In the genomic region with DNA sequence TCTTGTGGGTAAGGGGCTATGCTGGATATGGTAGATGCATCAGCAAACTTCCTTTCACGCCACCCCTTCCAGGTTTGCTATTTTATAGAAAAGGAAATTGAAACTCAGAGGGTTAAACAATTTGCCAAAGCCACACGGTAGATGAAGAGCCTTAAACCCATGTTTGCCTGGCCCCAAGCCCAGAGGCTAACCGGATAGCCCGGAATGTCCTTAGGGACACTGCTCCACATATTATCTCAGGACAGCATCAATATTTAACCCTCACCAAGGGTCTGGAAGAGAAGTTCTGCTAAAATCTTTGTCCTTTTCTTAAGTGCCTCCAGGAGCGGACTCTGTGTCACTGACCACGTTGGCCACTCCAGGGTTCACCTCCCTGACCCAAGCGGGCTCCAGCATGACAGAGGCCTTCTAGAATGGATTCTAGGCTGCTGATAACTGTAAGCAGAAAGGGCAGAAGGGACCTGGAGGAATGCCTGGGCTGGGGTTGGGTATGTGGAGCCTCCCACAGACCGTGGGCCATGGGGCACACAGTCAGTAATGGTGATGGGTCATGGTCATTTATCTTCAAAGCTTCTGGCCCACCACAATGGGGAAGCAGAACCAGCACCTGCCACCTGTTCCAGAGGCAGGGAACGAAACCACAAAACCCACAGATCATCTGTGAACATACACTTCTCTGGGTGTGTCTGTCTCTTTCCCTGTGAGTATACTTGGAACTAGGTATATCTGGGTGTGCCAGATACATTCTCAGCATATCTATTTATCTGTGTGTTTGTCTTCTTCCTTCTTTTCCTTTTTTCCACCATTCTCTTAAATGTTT, we compare ENCODE assay signal across 1 cellular context.
TF ChIP-seq lines count a peak whose summit lies in the region.

No MANE protein-coding gene starts in this region.

TF ChIP-seq in K562, 482 proteins besides CTCF, POLR2A, EP300 and RAD21 (continued from another document and continues in another):
- TF ChIP-seq CBX5 (IDR thresholded peaks at IDR 0.05; ENCODE audit: borderline replicate concordance, low read depth), result no peak
- no peak for TF ChIP-seq COPS2 (conservative IDR thresholded peaks at IDR 0.05)
- TF ChIP-seq THRB (CRISPR knock-in tag; conservative IDR thresholded peaks at IDR 0.05), result no peak
- TF ChIP-seq, protein P1, sequence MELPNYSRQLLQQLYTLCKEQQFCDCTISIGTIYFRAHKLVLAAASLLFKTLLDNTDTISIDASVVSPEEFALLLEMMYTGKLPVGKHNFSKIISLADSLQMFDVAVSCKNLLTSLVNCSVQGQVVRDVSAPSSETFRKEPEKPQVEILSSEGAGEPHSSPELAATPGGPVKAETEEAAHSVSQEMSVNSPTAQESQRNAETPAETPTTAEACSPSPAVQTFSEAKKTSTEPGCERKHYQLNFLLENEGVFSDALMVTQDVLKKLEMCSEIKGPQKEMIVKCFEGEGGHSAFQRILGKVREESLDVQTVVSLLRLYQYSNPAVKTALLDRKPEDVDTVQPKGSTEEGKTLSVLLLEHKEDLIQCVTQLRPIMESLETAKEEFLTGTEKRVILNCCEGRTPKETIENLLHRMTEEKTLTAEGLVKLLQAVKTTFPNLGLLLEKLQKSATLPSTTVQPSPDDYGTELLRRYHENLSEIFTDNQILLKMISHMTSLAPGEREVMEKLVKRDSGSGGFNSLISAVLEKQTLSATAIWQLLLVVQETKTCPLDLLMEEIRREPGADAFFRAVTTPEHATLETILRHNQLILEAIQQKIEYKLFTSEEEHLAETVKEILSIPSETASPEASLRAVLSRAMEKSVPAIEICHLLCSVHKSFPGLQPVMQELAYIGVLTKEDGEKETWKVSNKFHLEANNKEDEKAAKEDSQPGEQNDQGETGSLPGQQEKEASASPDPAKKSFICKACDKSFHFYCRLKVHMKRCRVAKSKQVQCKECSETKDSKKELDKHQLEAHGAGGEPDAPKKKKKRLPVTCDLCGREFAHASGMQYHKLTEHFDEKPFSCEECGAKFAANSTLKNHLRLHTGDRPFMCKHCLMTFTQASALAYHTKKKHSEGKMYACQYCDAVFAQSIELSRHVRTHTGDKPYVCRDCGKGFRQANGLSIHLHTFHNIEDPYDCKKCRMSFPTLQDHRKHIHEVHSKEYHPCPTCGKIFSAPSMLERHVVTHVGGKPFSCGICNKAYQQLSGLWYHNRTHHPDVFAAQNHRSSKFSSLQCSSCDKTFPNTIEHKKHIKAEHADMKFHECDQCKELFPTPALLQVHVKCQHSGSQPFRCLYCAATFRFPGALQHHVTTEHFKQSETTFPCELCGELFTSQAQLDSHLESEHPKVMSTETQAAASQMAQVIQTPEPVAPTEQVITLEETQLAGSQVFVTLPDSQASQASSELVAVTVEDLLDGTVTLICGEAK (IDR thresholded peaks at IDR 0.05), result no peak
- TF ChIP-seq, protein P1 (CRISPR knock-in tag; IDR thresholded peaks at IDR 0.05), result no peak
- TF ChIP-seq NONO (IDR thresholded peaks at IDR 0.05; ENCODE audit: low read depth in 2 of 2, low read length in 1 of 2), result no peak; a peak in 1 of 4 replicates
- TF ChIP-seq, protein P2, sequence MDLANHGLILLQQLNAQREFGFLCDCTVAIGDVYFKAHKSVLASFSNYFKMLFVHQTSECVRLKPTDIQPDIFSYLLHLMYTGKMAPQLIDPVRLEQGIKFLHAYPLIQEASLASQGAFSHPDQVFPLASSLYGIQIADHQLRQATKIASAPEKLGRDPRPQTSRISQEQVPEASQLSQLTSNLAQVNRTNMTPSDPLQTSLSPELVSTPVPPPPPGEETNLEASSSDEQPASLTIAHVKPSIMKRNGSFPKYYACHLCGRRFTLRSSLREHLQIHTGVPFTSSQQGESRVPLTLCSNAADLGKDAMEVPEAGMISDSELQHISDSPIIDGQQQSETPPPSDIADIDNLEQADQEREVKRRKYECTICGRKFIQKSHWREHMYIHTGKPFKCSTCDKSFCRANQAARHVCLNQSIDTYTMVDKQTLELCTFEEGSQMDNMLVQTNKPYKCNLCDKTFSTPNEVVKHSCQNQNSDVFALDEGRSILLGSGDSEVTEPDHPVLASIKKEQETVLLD (IDR thresholded peaks at IDR 0.05), result no peak
- TF ChIP-seq TCFL5 (CRISPR knock-in tag; conservative IDR thresholded peaks at IDR 0.05), result no peak
- TF ChIP-seq U2AF1 (optimal IDR thresholded peaks at IDR 0.05; ENCODE audit: low read depth, low read length), result no peak
- TF ChIP-seq, protein P3, sequence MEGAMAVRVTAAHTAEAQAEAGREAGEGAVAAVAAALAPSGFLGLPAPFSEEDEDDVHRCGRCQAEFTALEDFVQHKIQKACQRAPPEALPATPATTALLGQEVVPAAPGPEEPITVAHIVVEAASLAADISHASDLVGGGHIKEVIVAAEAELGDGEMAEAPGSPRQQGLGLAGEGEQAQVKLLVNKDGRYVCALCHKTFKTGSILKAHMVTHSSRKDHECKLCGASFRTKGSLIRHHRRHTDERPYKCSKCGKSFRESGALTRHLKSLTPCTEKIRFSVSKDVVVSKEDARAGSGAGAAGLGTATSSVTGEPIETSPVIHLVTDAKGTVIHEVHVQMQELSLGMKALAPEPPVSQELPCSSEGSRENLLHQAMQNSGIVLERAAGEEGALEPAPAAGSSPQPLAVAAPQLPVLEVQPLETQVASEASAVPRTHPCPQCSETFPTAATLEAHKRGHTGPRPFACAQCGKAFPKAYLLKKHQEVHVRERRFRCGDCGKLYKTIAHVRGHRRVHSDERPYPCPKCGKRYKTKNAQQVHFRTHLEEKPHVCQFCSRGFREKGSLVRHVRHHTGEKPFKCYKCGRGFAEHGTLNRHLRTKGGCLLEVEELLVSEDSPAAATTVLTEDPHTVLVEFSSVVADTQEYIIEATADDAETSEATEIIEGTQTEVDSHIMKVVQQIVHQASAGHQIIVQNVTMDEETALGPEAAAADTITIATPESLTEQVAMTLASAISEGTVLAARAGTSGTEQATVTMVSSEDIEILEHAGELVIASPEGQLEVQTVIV (CRISPR knock-in tag; IDR thresholded peaks at IDR 0.05; ENCODE audit: borderline replicate concordance), result no peak
- no peak for TF ChIP-seq KAT8 (IDR thresholded peaks at IDR 0.05; ENCODE audit: low read depth)
- TF ChIP-seq NR4A1 (CRISPR knock-in tag; IDR thresholded peaks at IDR 0.05), result no peak
- TF ChIP-seq NR4A1 (tag; IDR thresholded peaks at IDR 0.05), result 0 out of 2 replicates have a peak, but pooled peaks have one; percentile 41
- TF ChIP-seq JUND (IDR thresholded peaks at IDR 0.05; ENCODE audit: borderline replicate concordance, low read depth, low read length), result no peak
- TF ChIP-seq JUND (tag; IDR thresholded peaks at IDR 0.05; ENCODE audit: borderline replicate concordance, low read depth, low read length), result no peak; the same call in 2 of the 3 replicates
- TF ChIP-seq DACH1 (IDR thresholded peaks at IDR 0.05; ENCODE audit: partially characterized antibody), result no peak
- TF ChIP-seq KLF6 (CRISPR knock-in tag; IDR thresholded peaks at IDR 0.05; ENCODE audit: borderline replicate concordance), result no peak
- no peak for TF ChIP-seq SNIP1 (IDR thresholded peaks at IDR 0.05; ENCODE audit: low read depth)
- no peak for TF ChIP-seq THAP7 (CRISPR knock-in tag; IDR thresholded peaks at IDR 0.05)
- TF ChIP-seq, protein P4, sequence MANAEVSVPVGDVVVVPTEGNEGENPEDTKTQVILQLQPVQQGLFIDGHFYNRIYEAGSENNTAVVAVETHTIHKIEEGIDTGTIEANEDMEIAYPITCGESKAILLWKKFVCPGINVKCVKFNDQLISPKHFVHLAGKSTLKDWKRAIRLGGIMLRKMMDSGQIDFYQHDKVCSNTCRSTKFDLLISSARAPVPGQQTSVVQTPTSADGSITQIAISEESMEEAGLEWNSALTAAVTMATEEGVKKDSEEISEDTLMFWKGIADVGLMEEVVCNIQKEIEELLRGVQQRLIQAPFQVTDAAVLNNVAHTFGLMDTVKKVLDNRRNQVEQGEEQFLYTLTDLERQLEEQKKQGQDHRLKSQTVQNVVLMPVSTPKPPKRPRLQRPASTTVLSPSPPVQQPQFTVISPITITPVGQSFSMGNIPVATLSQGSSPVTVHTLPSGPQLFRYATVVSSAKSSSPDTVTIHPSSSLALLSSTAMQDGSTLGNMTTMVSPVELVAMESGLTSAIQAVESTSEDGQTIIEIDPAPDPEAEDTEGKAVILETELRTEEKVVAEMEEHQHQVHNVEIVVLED (CRISPR knock-in tag; IDR thresholded peaks at IDR 0.05), result no peak
- no peak for TF ChIP-seq ZKSCAN1 (IDR thresholded peaks at IDR 0.05; ENCODE audit: low read depth, low read length)
- TF ChIP-seq NFE2L1 (tag; IDR thresholded peaks at IDR 0.05; ENCODE audit: borderline replicate concordance, low read depth), result no peak
- TF ChIP-seq, protein P5, sequence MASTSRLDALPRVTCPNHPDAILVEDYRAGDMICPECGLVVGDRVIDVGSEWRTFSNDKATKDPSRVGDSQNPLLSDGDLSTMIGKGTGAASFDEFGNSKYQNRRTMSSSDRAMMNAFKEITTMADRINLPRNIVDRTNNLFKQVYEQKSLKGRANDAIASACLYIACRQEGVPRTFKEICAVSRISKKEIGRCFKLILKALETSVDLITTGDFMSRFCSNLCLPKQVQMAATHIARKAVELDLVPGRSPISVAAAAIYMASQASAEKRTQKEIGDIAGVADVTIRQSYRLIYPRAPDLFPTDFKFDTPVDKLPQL (IDR thresholded peaks at IDR 0.05; ENCODE audit: extremely low read depth, insufficient read length), result no peak
- TF ChIP-seq ARHGAP35 (IDR thresholded peaks at IDR 0.05; ENCODE audit: partially characterized antibody), result no peak
- no peak for TF ChIP-seq SNRNP70 (optimal IDR thresholded peaks at IDR 0.05; ENCODE audit: low read depth, low read length)
- no peak for TF ChIP-seq ZKSCAN8 (CRISPR knock-in tag; IDR thresholded peaks at IDR 0.05)
- no peak for TF ChIP-seq PYGO2 (tag; IDR thresholded peaks at IDR 0.05)
- TF ChIP-seq ZNF253 (CRISPR knock-in tag; conservative IDR thresholded peaks at IDR 0.05), result no peak
- TF ChIP-seq NFYB (IDR thresholded peaks at IDR 0.05; ENCODE audit: extremely low read depth, insufficient read length), result no peak
- no peak for TF ChIP-seq MAFG (tag; conservative IDR thresholded peaks at IDR 0.05)
- no peak for TF ChIP-seq POLR2AphosphoS2 (IDR thresholded peaks at IDR 0.05; ENCODE audit: low read length)
- TF ChIP-seq JUN (IDR thresholded peaks at IDR 0.05; ENCODE audit: borderline replicate concordance, low read depth, low read length), result no peak
- TF ChIP-seq JUN (CRISPR knock-in tag; IDR thresholded peaks at IDR 0.05; ENCODE audit: borderline replicate concordance), result no peak
- TF ChIP-seq ELF2 (CRISPR knock-in tag; IDR thresholded peaks at IDR 0.05), result no peak
- no peak for TF ChIP-seq MBD2 (IDR thresholded peaks at IDR 0.05; ENCODE audit: borderline replicate concordance, low read depth)
- TF ChIP-seq TARDBP (IDR thresholded peaks at IDR 0.05), result no peak
- TF ChIP-seq EZH2 (IDR thresholded peaks at IDR 0.05; ENCODE audit: borderline replicate concordance, low read depth, low read length), result no peak
- no peak for TF ChIP-seq FOXJ3 (CRISPR knock-in tag; IDR thresholded peaks at IDR 0.05)
- TF ChIP-seq SIX5 (IDR thresholded peaks at IDR 0.05; ENCODE audit: borderline replicate concordance in 1 of 2, insufficient read depth in 1 of 2, low read depth in 1 of 2, low read length in 2 of 2), result no peak
- TF ChIP-seq MLX (CRISPR knock-in tag; conservative IDR thresholded peaks at IDR 0.05), result no peak
- peak; percentile 83 for TF ChIP-seq CCNT2 (IDR thresholded peaks at IDR 0.05; ENCODE audit: borderline replicate concordance, extremely low read depth, insufficient read length, low read depth, low read length)
- no peak for TF ChIP-seq KDM4B (IDR thresholded peaks at IDR 0.05; ENCODE audit: borderline replicate concordance in 2 of 2, low read depth in 1 of 2)
- no peak for TF ChIP-seq MECOM (CRISPR knock-in tag; IDR thresholded peaks at IDR 0.05)
- TF ChIP-seq ZNF311 (CRISPR knock-in tag; IDR thresholded peaks at IDR 0.05), result no peak
- no peak for TF ChIP-seq ZNF3 (CRISPR knock-in tag; IDR thresholded peaks at IDR 0.05)
- TF ChIP-seq NR2F6 (CRISPR knock-in tag; IDR thresholded peaks at IDR 0.05), result no peak
- TF ChIP-seq ZNF830 (CRISPR knock-in tag; IDR thresholded peaks at IDR 0.05), result no peak
